In the genomic region with DNA sequence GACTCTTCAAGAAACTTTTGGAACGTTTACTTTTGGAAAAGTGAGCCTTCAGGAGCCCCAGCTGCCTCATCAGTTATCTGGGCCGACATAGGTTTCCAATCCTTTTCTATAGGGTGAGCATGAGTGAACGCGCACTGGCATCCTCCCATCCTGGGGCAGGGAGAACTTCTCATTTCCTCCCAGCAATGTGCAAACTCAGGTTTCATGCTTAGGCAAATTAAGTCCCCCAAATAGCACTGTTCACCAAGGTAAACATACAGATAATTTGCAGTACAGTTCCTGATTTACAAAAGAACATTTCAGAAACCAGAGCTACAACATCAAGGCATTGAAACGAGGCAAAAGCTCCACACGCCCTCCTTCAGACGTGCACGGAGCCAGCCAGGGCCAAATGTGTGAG, we compare ENCODE assay signal across 24 cellular contexts.
A peak's percentile ranks its signal among the peaks of the same experiment; 100 is the strongest.
DNase-seq lines count a peak whose midpoint lies in the region; ATAC-seq, FAIRE-seq and TF ChIP-seq lines count a peak whose summit lies in the region.
"Had no signal": no experiment of that assay in that cellular context is flagged by ENCODE, and none has a peak within 500 bp of the region (broad histone marks: within the 10 kb centered on the region; RNA-seq: fewer than 3 reads in every experiment).

No MANE protein-coding gene starts in this region.

- FAIRE-seq in GM12892 (lab: Jason Lieb, UNC), result peak; percentile 21

- H4K20me1 ChIP-seq in OCI-LY7 (ENCODE audit: insufficient read depth, low read length), result no peaks in the 10 kb centered on the region

- in situ Hi-C loops in ACHN (cut with HindIII; ENCODE audit: low pct_ligation_motif_present, low pct_unique_long_range_greater_than_20kb, low sequenced_read_pairs), result no loop called here

- peak overlapping the region; percentile 33 for H3K4me3 ChIP-seq in OCI-LY7 (ENCODE audit: low read depth, low read length, poor library complexity, severe bottlenecking)

- ATAC-seq in GM21367 (IDR thresholded peaks at IDR 0.05; ENCODE audit: unreplicated experiment), result peak; percentile 58
- ATAC-seq in sciatic nerve, result no peak
- no peak for ATAC-seq in GM18498 (IDR thresholded peaks at IDR 0.05; ENCODE audit: unreplicated experiment)
- ATAC-seq: HCT116 had no signal

- H2AFZ ChIP-seq in OCI-LY7 (ENCODE audit: low read length), result peak overlapping the region; percentile 80

- CTCF ChIA-PET in OCI-LY7 (lab: Charles Lee; ENCODE audit: unreplicated experiment), result no interaction called here

- no peaks in the 10 kb centered on the region for H3K79me2 ChIP-seq in OCI-LY7 (ENCODE audit: insufficient read depth, low read depth, low read length)

- no peak for TF ChIP-seq POLR2A in GM12892 (IDR thresholded peaks at IDR 0.05; ENCODE audit: low read depth, low read length)

- POLR2A ChIA-PET in OCI-LY7 (lab: Charles Lee), result interaction anchor here (1.0 kb wide), 1 partner anchor 225 kb away, joined by 3 read pairs; no protein-coding TSS in a partner anchor

- peak overlapping the region; percentile 51 for H3K27ac ChIP-seq in OCI-LY7 (ENCODE audit: low read depth, low read length, poor library complexity, severe bottlenecking)
- H3K27ac ChIP-seq: HL-60, RWPE1 had no signal

- H3K9me3 ChIP-seq in OCI-LY7 (ENCODE audit: low read length), result no peaks in the 10 kb centered on the region
- H3K9me3 ChIP-seq: BE2C had no signal

- H3K4me1 ChIP-seq in OCI-LY7 (ENCODE audit: insufficient read depth, low read length, poor library complexity, severe bottlenecking), result peaks cover 44% of the 10 kb centered on the region
- H3K4me1 ChIP-seq: BE2C had no signal

- H3K4me2 ChIP-seq in OCI-LY7 (ENCODE audit: low read length), result peak overlapping the region; percentile 61

- intact Hi-C loops in OCI-LY7 (cut with micrococcal nuclease; ENCODE audit: unreplicated experiment), result no loop called here
- intact Hi-C loops in sciatic nerve (cut with DNase I), result no loop called here

- BruUV-seq in OCI-LY7 (replicated peaks; lab: Mats Ljungman, UMichigan), result no TSS peak

- no peak for TF ChIP-seq CTCF in OCI-LY7 (conservative IDR thresholded peaks at IDR 0.05; ENCODE audit: low read length)

- no peaks in the 10 kb centered on the region for H3K9me2 ChIP-seq in OCI-LY7 (ENCODE audit: insufficient read depth, low read length)

- DNase-seq in GM12892 (ENCODE audit: insufficient read length) (no peak), OCI-LY7 (ENCODE audit: low spot score) (peak; percentile 43), sciatic nerve (ENCODE audit: low spot score) (no peak), NCI-H1417 (lab: John Stamatoyannopoulos, UW) (no peak), ACHN (no peak)
- DNase-seq: BE2C; Calu3; CD8-positive, alpha-beta memory T cell; DMS153; DND-41; Kasumi-1; MV-4-11; NCI-H1105; NCI-H146; NCI-H1930; NCI-H2107; NCI-H524; SHP77 treated with DMSO at 0.1 percent for 48 hours; T-helper 1 cell had no signal

- H3K36me3 ChIP-seq in OCI-LY7 (ENCODE audit: insufficient read depth, low read length), result no peaks in the 10 kb centered on the region
- H3K36me3 ChIP-seq: BE2C had no signal
